9 cellular contexts compared by ENCODE assay signal in the genomic region with DNA sequence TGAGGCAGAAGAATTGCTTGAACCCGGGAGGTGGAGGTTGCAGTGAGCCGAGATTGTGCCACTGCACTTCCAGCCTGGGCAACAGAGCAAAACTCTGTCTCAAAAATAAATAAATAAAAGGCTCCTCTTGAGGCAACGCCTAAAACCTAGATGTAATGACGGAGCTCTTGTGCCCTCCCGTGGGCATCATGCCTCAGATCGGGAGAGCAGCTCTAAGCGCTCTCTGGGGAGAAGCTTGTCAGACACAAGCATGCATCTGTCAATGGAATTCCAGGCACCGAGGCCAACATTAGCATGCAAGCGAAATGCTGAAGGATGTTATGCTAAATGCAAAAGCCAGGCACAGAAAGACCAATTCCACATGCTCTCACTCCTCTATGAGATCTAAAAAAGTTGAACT. TPM values are rescaled to one million over a fixed set of nuclear protein-coding genes. Genes with fewer than 3 reads are reported as not detected.
A peak's percentile ranks its signal among the peaks of the same experiment; 100 is the strongest.
DNase-seq lines count a peak whose midpoint lies in the region; ATAC-seq, FAIRE-seq and TF ChIP-seq lines count a peak whose summit lies in the region.
"Had no signal": no experiment of that assay in that cellular context is flagged by ENCODE, and none has a peak within 500 bp of the region (broad histone marks: within the 10 kb centered on the region; RNA-seq: fewer than 3 reads in every experiment).

No MANE protein-coding gene starts in this region.

- no peaks in the 10 kb centered on the region for H3K36me3 ChIP-seq in astrocyte (ENCODE audit: insufficient read depth, low read length)

- H3K27me3 ChIP-seq in astrocyte (ENCODE audit: insufficient read depth, low read length), result no peaks in the 10 kb centered on the region

- no peaks in the 10 kb centered on the region for H4K20me1 ChIP-seq in astrocyte (ENCODE audit: insufficient read depth, low read length)

- no peak overlapping the region for H3K4me3 Mint-ChIP-seq in astrocyte (ENCODE audit: unreplicated experiment)

- H3K27me3 Mint-ChIP-seq in astrocyte (ENCODE audit: low read depth, unreplicated experiment), result peaks cover 6% of the 10 kb centered on the region

- H3K79me2 ChIP-seq in astrocyte (ENCODE audit: insufficient read depth, low read length), result no peaks in the 10 kb centered on the region

- peaks cover 7% of the 10 kb centered on the region for H3K9me3 ChIP-seq in astrocyte (ENCODE audit: insufficient read depth, low read depth, low read length)

- H2AFZ ChIP-seq in astrocyte (ENCODE audit: low read depth, low read length), result no peak overlapping the region

- H3K27ac Mint-ChIP-seq in astrocyte (ENCODE audit: unreplicated experiment), result no peak overlapping the region

- no peak overlapping the region for H3K4me3 ChIP-seq in astrocyte (ENCODE audit: insufficient read depth, low read depth, low read length)

- H3K4me1 Mint-ChIP-seq in astrocyte (ENCODE audit: low read depth, unreplicated experiment), result no peaks in the 10 kb centered on the region

- ATAC-seq in HG02970 (IDR thresholded peaks at IDR 0.05; ENCODE audit: low FRiP score, unreplicated experiment), result no peak
- no peak for ATAC-seq in left lobe of liver
- ATAC-seq in GM19035 (IDR thresholded peaks at IDR 0.05; ENCODE audit: unreplicated experiment), result no peak

- H3K4me1 ChIP-seq in astrocyte (ENCODE audit: insufficient read depth, low read length), result peaks cover 5% of the 10 kb centered on the region

- H3K36me3 Mint-ChIP-seq in astrocyte (ENCODE audit: low read depth, unreplicated experiment), result no peaks in the 10 kb centered on the region

- TF ChIP-seq CTCF in astrocyte (IDR thresholded peaks at IDR 0.05; ENCODE audit: insufficient read depth, low read depth, low read length), result peak; percentile 30

- no peak for FAIRE-seq in astrocyte (lab: Jason Lieb, UNC)

- DNase-seq in GM03348 (ENCODE audit: low spot score) (peak; percentile 82), NCI-H2196 treated with DMSO at 0.1 percent for 48 hours (lab: John Stamatoyannopoulos, UW; ENCODE audit: unreplicated experiment) (peak; percentile 31), astrocyte (ENCODE audit: low read depth) (peak; percentile 49), inferior parietal cortex (ENCODE audit: extremely low spot score) (peak; percentile 78), 8988T (no peak), left lobe of liver (ENCODE audit: low spot score) (no peak)

- H3K9me3 Mint-ChIP-seq in astrocyte (ENCODE audit: unreplicated experiment), result peaks cover 4% of the 10 kb centered on the region

- H3K4me2 ChIP-seq in astrocyte (ENCODE audit: low read length), result no peak overlapping the region

- no peak overlapping the region for H3K27ac ChIP-seq in astrocyte (ENCODE audit: low read depth, low read length)
- H3K27ac ChIP-seq: HL-60 had no signal

- no peak overlapping the region for H3K9ac ChIP-seq in astrocyte (ENCODE audit: low read length)

RNA-seq across cellular contexts. Expression of a gene that starts 45.6 kb away (rescaled TPM):
- total RNA-seq in astrocyte, result 25.8 and 26.6 TPM in 2 replicates
- total RNA-seq in left lobe of liver, result 32.2 TPM

RNA-seq across cellular contexts. Expression of a gene that starts 55.5 kb away (rescaled TPM):
- total RNA-seq in astrocyte, result 114 and 138 TPM in 2 replicates
- total RNA-seq in left lobe of liver, result 35.6 TPM

Comparison
In these comparisons a context has a peak if more than half of its experiments do, and no peak if none do; other contexts are left out.
1. DNase-seq: peak in GM03348 (single experiment), NCI-H2196 treated with DMSO at 0.1 percent for 48 hours (single experiment), astrocyte (single experiment) and inferior parietal cortex (single experiment); none in 8988T (single experiment) and left lobe of liver (single experiment).